In the genomic region with DNA sequence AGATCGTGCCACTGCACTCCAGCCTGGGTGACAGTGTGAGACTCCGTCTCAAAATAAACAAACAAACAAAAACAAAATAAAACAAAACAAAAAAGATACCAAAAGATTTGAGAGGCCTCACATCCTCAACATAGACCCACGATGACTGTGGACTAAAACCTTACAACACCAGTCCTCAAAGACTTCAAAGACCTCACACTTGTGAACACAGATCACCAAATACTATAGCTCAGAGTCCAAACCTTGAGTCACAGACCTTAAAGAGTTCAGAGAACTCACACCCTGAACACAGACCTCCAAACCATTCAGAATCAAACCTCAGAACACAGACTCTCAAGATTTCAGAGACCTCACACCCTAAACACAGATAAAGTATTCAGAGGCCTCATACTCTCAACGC, we compare ENCODE assay signal across 9 cellular contexts. TPM values are rescaled to one million over a fixed set of nuclear protein-coding genes. Genes with fewer than 3 reads are reported as not detected.
"Had no signal": no experiment of that assay in that cellular context is flagged by ENCODE, and none has a peak within 500 bp of the region (broad histone marks: within the 10 kb centered on the region; RNA-seq: fewer than 3 reads in every experiment).

No MANE protein-coding gene starts in this region.

- H3K9me3 Mint-ChIP-seq: IgD-negative memory B cell had no signal

- DNase-seq: IMR-90, KBM-7, KG1 had no signal

- H3K27me3 Mint-ChIP-seq: IgD-negative memory B cell had no signal

- H3K4me3 Mint-ChIP-seq: IgD-negative memory B cell had no signal

- ATAC-seq: K562 had no signal

- H3K4me1 Mint-ChIP-seq: IgD-negative memory B cell had no signal

- FAIRE-seq: HTR-8/SVneo, K562 had no signal

- H3K27ac ChIP-seq: HL-60 had no signal

- H3K27ac Mint-ChIP-seq: IgD-negative memory B cell had no signal

- H3K4me3 ChIP-seq: K562 had no signal

- H3K36me3 Mint-ChIP-seq: IgD-negative memory B cell had no signal

RNA-seq across cellular contexts. Expression of a gene that starts 12.7 kb away (rescaled TPM):
- total RNA-seq: HT-29, HT1080, IMR-90 had no signal
- polyA plus RNA-seq: IgD-negative memory B cell, IMR-90 had no signal
